10 cellular contexts compared by ENCODE assay signal in the genomic region with DNA sequence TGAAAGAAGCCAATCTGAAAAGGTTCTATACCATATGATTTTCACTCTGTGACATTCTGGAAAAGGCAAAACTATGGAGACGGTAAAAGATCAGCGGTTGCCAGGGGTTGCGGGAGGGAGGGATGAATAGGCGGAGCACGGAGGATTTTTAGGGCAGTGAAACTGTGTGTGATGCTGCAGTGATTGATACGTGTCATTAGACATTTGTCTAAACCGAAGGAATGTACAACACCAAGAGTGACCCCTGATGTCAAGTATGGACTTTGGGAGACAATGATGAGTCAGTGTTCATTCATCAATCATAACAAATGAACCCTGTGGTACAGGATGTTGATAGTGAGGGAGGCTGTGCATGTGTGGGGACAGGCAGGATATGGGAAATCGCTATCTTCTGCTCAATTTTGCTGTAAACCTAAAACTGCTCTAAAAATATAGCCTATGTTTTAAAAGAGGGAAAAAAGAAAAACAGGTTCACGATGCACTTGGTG. TPM values are rescaled to one million over a fixed set of nuclear protein-coding genes. Genes with fewer than 3 reads are reported as not detected.
DNase-seq lines count a peak whose midpoint lies in the region; ATAC-seq and TF ChIP-seq lines count a peak whose summit lies in the region.
"Had no signal": no experiment of that assay in that cellular context is flagged by ENCODE, and none has a peak within 500 bp of the region (broad histone marks: within the 10 kb centered on the region; RNA-seq: fewer than 3 reads in every experiment).

No MANE protein-coding gene starts in this region.

- peak overlapping the region; percentile 20 for H3K4me3 Mint-ChIP-seq in neural crest cell
- no peak overlapping the region for H3K4me3 Mint-ChIP-seq in activated T-helper 1 cell treated with anti-CD3 and anti-CD28 coated beads, Interleukin-12 subunit alpha, Interleukin-12 subunit beta, Interleukin-2, Interleukin-4 antibody, amounts not matched to agents 30 ng/mL and 10 ng/mL and 1 ng/mL, durations not matched to agents 14 hours and 24 hours and 36 hours

- H3K4me1 ChIP-seq in right atrium auricular region (peaks cover 0 to 91% of the 10 kb centered on the region in 2 donors), ectodermal cell (ENCODE audit: control insufficient read depth, insufficient read depth, low read length) (peaks cover 51% of the 10 kb centered on the region), MM.1S (ENCODE audit: low read length) (no peaks in the 10 kb centered on the region)

- H3K9me3 Mint-ChIP-seq in neural crest cell: no peaks in the 10 kb centered on the region
- no peaks in the 10 kb centered on the region for H3K9me3 Mint-ChIP-seq in activated T-helper 1 cell treated with anti-CD3 and anti-CD28 coated beads, Interleukin-12 subunit alpha, Interleukin-12 subunit beta, Interleukin-2, Interleukin-4 antibody, amounts not matched to agents 30 ng/mL and 10 ng/mL and 1 ng/mL, durations not matched to agents 14 hours and 24 hours and 36 hours

- TF ChIP-seq CTCF in right atrium auricular region (IDR thresholded peaks at IDR 0.05): no peak
- TF ChIP-seq CTCF in neural crest cell (conservative IDR thresholded peaks at IDR 0.05): no peak
- TF ChIP-seq CTCF in MM.1S (IDR thresholded peaks at IDR 0.05; ENCODE audit: low read length): no peak

- H3K79me2 ChIP-seq in MM.1S (ENCODE audit: low read length): peaks cover 100% of the 10 kb centered on the region

- H3K9me2 ChIP-seq in MM.1S (replicated peaks; ENCODE audit: insufficient read depth, low read length): no peaks in the 10 kb centered on the region

- H3K27me3 ChIP-seq in right atrium auricular region (no peaks in the 10 kb centered on the region), ectodermal cell (ENCODE audit: control insufficient read depth, insufficient read depth, low read length, poor library complexity, severe bottlenecking) (no peaks in the 10 kb centered on the region), MM.1S (replicated peaks; ENCODE audit: insufficient read depth, low read length) (no peaks in the 10 kb centered on the region)

- H3K4me1 Mint-ChIP-seq in neural crest cell: peaks cover 37% of the 10 kb centered on the region
- H3K4me1 Mint-ChIP-seq in activated T-helper 1 cell treated with anti-CD3 and anti-CD28 coated beads, Interleukin-12 subunit alpha, Interleukin-12 subunit beta, Interleukin-2, Interleukin-4 antibody, amounts not matched to agents 30 ng/mL and 10 ng/mL and 1 ng/mL, durations not matched to agents 14 hours and 24 hours and 36 hours (ENCODE audit: low read depth): peaks cover 9% of the 10 kb centered on the region

- intact Hi-C loops in Right ventricle myocardium superior (cut with DNase I): no loop called here
- intact Hi-C loops in activated T-helper 1 cell treated with anti-CD3 and anti-CD28 coated beads, Interleukin-12 subunit alpha, Interleukin-12 subunit beta, Interleukin-2, Interleukin-4 antibody, amounts not matched to agents 30 ng/mL and 10 ng/mL and 1 ng/mL, durations not matched to agents 14 hours and 24 hours and 36 hours (cut with micrococcal nuclease): no loop called here

- WGBS in ectodermal cell, 2 experiments: 83 to 84% methylated on average over 9 of the region's 9 CpGs

- H3K9ac ChIP-seq in MM.1S (ENCODE audit: low read length): no peak overlapping the region

- H3K27me3 Mint-ChIP-seq in neural crest cell (ENCODE audit: low read depth): no peaks in the 10 kb centered on the region
- H3K27me3 Mint-ChIP-seq in activated T-helper 1 cell treated with anti-CD3 and anti-CD28 coated beads, Interleukin-12 subunit alpha, Interleukin-12 subunit beta, Interleukin-2, Interleukin-4 antibody, amounts not matched to agents 30 ng/mL and 10 ng/mL and 1 ng/mL, durations not matched to agents 14 hours and 24 hours and 36 hours (ENCODE audit: insufficient read depth): no peaks in the 10 kb centered on the region

- peak overlapping the region in 1 of 2 donors; percentile 7 for H3K4me3 ChIP-seq in right atrium auricular region
- H3K4me3 ChIP-seq in ectodermal cell (ENCODE audit: insufficient read depth, low read depth, low read length): no peak overlapping the region
- no peak overlapping the region for H3K4me3 ChIP-seq in MM.1S (ENCODE audit: low read length)

- H2AFZ ChIP-seq in MM.1S (ENCODE audit: low read length): no peak overlapping the region

- H3F3A ChIP-seq in MM.1S (ENCODE audit: insufficient read depth, low read length): no peaks in the 10 kb centered on the region

- H3K27ac ChIP-seq in right atrium auricular region (peak overlapping the region; percentile 86 to 96), ectodermal cell (ENCODE audit: insufficient read depth, low read depth, low read length, poor library complexity, severe bottlenecking) (peak overlapping the region; percentile 26), MM.1S (ENCODE audit: low read length) (no peak overlapping the region)
- H3K27ac ChIP-seq: VCaP had no signal

- H3K36me3 Mint-ChIP-seq in neural crest cell (ENCODE audit: low read depth): no peaks in the 10 kb centered on the region
- H3K36me3 Mint-ChIP-seq in activated T-helper 1 cell treated with anti-CD3 and anti-CD28 coated beads, Interleukin-12 subunit alpha, Interleukin-12 subunit beta, Interleukin-2, Interleukin-4 antibody, amounts not matched to agents 30 ng/mL and 10 ng/mL and 1 ng/mL, durations not matched to agents 14 hours and 24 hours and 36 hours (ENCODE audit: low read depth): no peaks in the 10 kb centered on the region

- ATAC-seq in Right ventricle myocardium superior (ENCODE audit: poor library complexity): no peak

- H3K27ac Mint-ChIP-seq in neural crest cell (ENCODE audit: unreplicated experiment): peak overlapping the region; percentile 1
- no peak overlapping the region for H3K27ac Mint-ChIP-seq in activated T-helper 1 cell treated with anti-CD3 and anti-CD28 coated beads, Interleukin-12 subunit alpha, Interleukin-12 subunit beta, Interleukin-2, Interleukin-4 antibody, amounts not matched to agents 30 ng/mL and 10 ng/mL and 1 ng/mL, durations not matched to agents 14 hours and 24 hours and 36 hours

- peaks cover 74% of the 10 kb centered on the region for H4K20me1 ChIP-seq in MM.1S (ENCODE audit: insufficient read depth, low read length)

- DNase-seq in right atrium auricular region (ENCODE audit: low spot score) (no peak), Right ventricle myocardium superior (no peak), neural crest cell (ENCODE audit: low read depth, low spot score) (no peak), D341Med (ENCODE audit: low spot score) (no peak), MM.1S (no peak), AG20443 (ENCODE audit: low spot score) (no peak)
- DNase-seq in activated T-helper 1 cell treated with anti-CD3 and anti-CD28 coated beads, Interleukin-12 subunit alpha, Interleukin-12 subunit beta, Interleukin-2, Interleukin-4 antibody, amounts not matched to agents 30 ng/mL and 10 ng/mL and 1 ng/mL, durations not matched to agents 14 hours and 24 hours and 36 hours (ENCODE audit: low spot score): no peak
- DNase-seq: stimulated activated CD4-positive, alpha-beta T cell treated with anti-CD3 and anti-CD28 coated beads, Interleukin-2, amount 100 ng/mL, for 48 hours had no signal

- no peaks in the 10 kb centered on the region for H3K36me3 ChIP-seq in right atrium auricular region
- no peaks in the 10 kb centered on the region for H3K36me3 ChIP-seq in ectodermal cell (ENCODE audit: control insufficient read depth, insufficient read depth, low read length)
- H3K36me3 ChIP-seq in MM.1S (replicated peaks; ENCODE audit: insufficient read depth, low read length): no peaks in the 10 kb centered on the region; the same call in 1 of the 2 replicates

- H3K9me3 ChIP-seq in right atrium auricular region (no peaks in the 10 kb centered on the region), ectodermal cell (ENCODE audit: control insufficient read depth, low read length) (no peaks in the 10 kb centered on the region), MM.1S (replicated peaks; ENCODE audit: insufficient read depth, low read length) (no peaks in the 10 kb centered on the region)

- no peak overlapping the region for H3K4me2 ChIP-seq in MM.1S (ENCODE audit: low read depth, low read length)

RNA-seq across cellular contexts. Expression of a gene that starts 34.4 kb away (rescaled TPM):
- 100 to 1,000 TPM in 1 of 2 donors, 10 to 100 TPM in 1; 70.7 to 113 TPM for total RNA-seq in right atrium auricular region
- 75.5 TPM for total RNA-seq in Right ventricle myocardium superior
- polyA plus RNA-seq in ectodermal cell (2013, experiment 1 of 4): 87.1 TPM
- 92.4 TPM for polyA plus RNA-seq in ectodermal cell (2013, experiment 2 of 4)
- 54.9 TPM for polyA plus RNA-seq in ectodermal cell (2013, experiment 3 of 4)
- polyA plus RNA-seq in ectodermal cell (2013, experiment 4 of 4): 65.3 TPM
- total RNA-seq in neural crest cell: 106 and 108 TPM in 2 replicates
- total RNA-seq in activated T-helper 1 cell treated with anti-CD3 and anti-CD28 coated beads, Interleukin-12 subunit alpha, Interleukin-12 subunit beta, Interleukin-2, Interleukin-4 antibody, amounts not matched to agents 30 ng/mL and 10 ng/mL and 1 ng/mL, durations not matched to agents 14 hours and 24 hours and 36 hours: 47.4 and 47.9 TPM in 2 replicates
